Comparison of ENCODE assay signal across 8 cellular contexts in the genomic region with DNA sequence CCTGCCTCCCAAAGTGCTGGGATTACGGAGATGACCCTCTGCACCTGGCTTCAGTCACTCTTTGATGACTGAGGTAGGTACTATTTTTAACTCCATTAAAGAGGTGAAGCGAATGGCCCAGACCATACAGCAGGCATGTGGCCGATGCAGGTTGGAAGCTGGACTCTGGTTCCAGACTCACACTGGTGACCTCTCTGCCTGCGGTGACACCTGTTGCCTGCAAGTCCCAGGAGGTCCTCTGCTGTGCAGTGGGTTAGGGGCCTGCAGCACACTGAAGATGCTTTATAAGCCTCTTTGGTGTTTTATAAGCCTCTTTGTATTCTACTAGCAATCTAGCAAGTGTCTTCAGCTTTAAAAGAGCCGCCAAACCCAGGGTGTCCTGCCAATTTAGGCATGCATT.
"Had no signal": no experiment of that assay in that cellular context is flagged by ENCODE, and none has a peak within 500 bp of the region (broad histone marks: within the 10 kb centered on the region; RNA-seq: fewer than 3 reads in every experiment).

No MANE protein-coding gene starts in this region.

- H3K27ac ChIP-seq: HL-60, KMS-11 had no signal

- H3K36me3 ChIP-seq: HAP-1 had no signal

- H3K4me3 ChIP-seq: GM23338, HAP-1 had no signal

- H3K9me3 ChIP-seq: HAP-1 had no signal

- H3K4me1 ChIP-seq: HAP-1 had no signal

- H3K4me2 ChIP-seq: GM23338, KMS-11 had no signal

- ATAC-seq: GM23338, HCT116 had no signal

- DNase-seq: H7, KBM-7 had no signal

- H3K9ac ChIP-seq: KMS-11 had no signal

- H2AFZ ChIP-seq: GM23338 had no signal

- FAIRE-seq: HepG2 had no signal
